ENCODE assay signal across 16 cellular contexts in genomic region chr6:8939615-8940014, GRCh38.
DNase-seq lines count a peak whose midpoint lies in the region; ATAC-seq and TF ChIP-seq lines count a peak whose summit lies in the region.
"Had no signal": no experiment of that assay in that cellular context is flagged by ENCODE, and none has a peak within 500 bp of the region (broad histone marks: within the 10 kb centered on the region; RNA-seq: fewer than 3 reads in every experiment).

No MANE protein-coding gene starts in this region.

- H3K27ac Mint-ChIP-seq in endodermal cell (no peak overlapping the region), WTC11 (no peak overlapping the region)
- H3K27ac Mint-ChIP-seq: activated CD4-positive, alpha-beta memory T cell treated with anti-CD3 and anti-CD28 coated beads, Interleukin-2, amount 10 ng/mL, durations not matched to agents 7 days and 5 days; activated naive CD4-positive, alpha-beta T cell treated with anti-CD3 and anti-CD28 coated beads for 36 hours had no signal

- H3K36me3 ChIP-seq in HEK293 (ENCODE audit: control insufficient read depth in 2 of 2, insufficient read depth in 1 of 2, low read length in 2 of 2) (no peaks in the 10 kb centered on the region), endodermal cell (ENCODE audit: control insufficient read depth, insufficient read depth, low read length) (no peaks in the 10 kb centered on the region)
- H3K36me3 ChIP-seq: colonic mucosa, thyroid gland had no signal

- no peaks in the 10 kb centered on the region for H3K36me3 Mint-ChIP-seq in endodermal cell (ENCODE audit: low read depth)
- H3K36me3 Mint-ChIP-seq in WTC11, result no peaks in the 10 kb centered on the region

- H3K27me3 ChIP-seq in endodermal cell (ENCODE audit: control insufficient read depth, insufficient read depth, low read length, poor library complexity, severe bottlenecking), result no peaks in the 10 kb centered on the region
- H3K27me3 ChIP-seq: colonic mucosa, thyroid gland had no signal

- no peaks in the 10 kb centered on the region for H3K27me3 Mint-ChIP-seq in endodermal cell (ENCODE audit: insufficient read depth)
- H3K27me3 Mint-ChIP-seq in WTC11 (ENCODE audit: low read depth), result no peaks in the 10 kb centered on the region
- H3K27me3 Mint-ChIP-seq: activated CD4-positive, alpha-beta memory T cell treated with anti-CD3 and anti-CD28 coated beads, Interleukin-2, amount 10 ng/mL, durations not matched to agents 7 days and 5 days had no signal

- POLR2A ChIA-PET in HEK293 (lab: Yijun Ruan, JAX) (interaction anchor here (0.7 kb wide), 1 partner anchor 70 kb away, joined by 3 read pairs; no protein-coding TSS in a partner anchor), WTC11 (lab: Charles Lee) (interaction anchor here (0.6 to 0.7 kb wide), 2 partner anchors 8 to 176 kb away, joined by 3 to 4 read pairs; no protein-coding TSS in a partner anchor)

- DNase-seq in COR-L47 (lab: John Stamatoyannopoulos, UW) (peak; percentile 53), NCI-H2196 treated with DMSO at 0.1 percent for 48 hours (lab: John Stamatoyannopoulos, UW; ENCODE audit: unreplicated experiment) (peak; percentile 95), endodermal cell (no peak), WTC11 (ENCODE audit: low spot score) (no peak)
- DNase-seq: activated CD4-positive, alpha-beta memory T cell treated with anti-CD3 and anti-CD28 coated beads, Interleukin-2, amount 10 ng/mL, durations not matched to agents 7 days and 5 days; activated naive CD4-positive, alpha-beta T cell treated with anti-CD3 and anti-CD28 coated beads for 36 hours; colonic mucosa; GF-D8; IMR-90; T-helper 1 cell; thyroid gland had no signal

- H3K9me3 Mint-ChIP-seq in endodermal cell, result peaks cover 2% of the 10 kb centered on the region
- peaks cover 3% of the 10 kb centered on the region for H3K9me3 Mint-ChIP-seq in WTC11
- H3K9me3 Mint-ChIP-seq: activated CD4-positive, alpha-beta memory T cell treated with anti-CD3 and anti-CD28 coated beads, Interleukin-2, amount 10 ng/mL, durations not matched to agents 7 days and 5 days; activated naive CD4-positive, alpha-beta T cell treated with anti-CD3 and anti-CD28 coated beads for 36 hours had no signal

- no peak for TF ChIP-seq CTCF in HEK293 (tag by site-specific recombination; IDR thresholded peaks at IDR 0.05)
- TF ChIP-seq CTCF in endodermal cell (conservative IDR thresholded peaks at IDR 0.05), result no peak
- TF ChIP-seq CTCF in WTC11 (IDR thresholded peaks at IDR 0.05), result no peak

- H3K27ac ChIP-seq in HEK293 (ENCODE audit: extremely low read depth, low read depth, low read length) (no peak overlapping the region), endodermal cell (ENCODE audit: low read depth, low read length) (no peak overlapping the region)
- H3K27ac ChIP-seq: colonic mucosa, thyroid gland had no signal

- 38 to 70% methylated on average over 1 to 4 of the region's 4 CpGs for WGBS in endodermal cell (ENCODE audit: insufficient coverage in 1 of 2, insufficient read length in 1 of 2), 2 experiments

- H3K4me1 Mint-ChIP-seq in endodermal cell, result peaks cover 28% of the 10 kb centered on the region
- H3K4me1 Mint-ChIP-seq in WTC11, result peaks cover 8% of the 10 kb centered on the region
- H3K4me1 Mint-ChIP-seq: activated CD4-positive, alpha-beta memory T cell treated with anti-CD3 and anti-CD28 coated beads, Interleukin-2, amount 10 ng/mL, durations not matched to agents 7 days and 5 days had no signal

- ATAC-seq in GM21526 (IDR thresholded peaks at IDR 0.05; ENCODE audit: low FRiP score, unreplicated experiment) (no peak), WTC11 (no peak), HG02623 (IDR thresholded peaks at IDR 0.05; ENCODE audit: unreplicated experiment) (no peak), HG03196 (IDR thresholded peaks at IDR 0.05; ENCODE audit: unreplicated experiment) (no peak)
- ATAC-seq: sciatic nerve had no signal

- H3K4me3 ChIP-seq in HEK293 (ENCODE audit: low read depth, low read length), result no peak overlapping the region
- peak overlapping the region; percentile 54 for H3K4me3 ChIP-seq in endodermal cell (ENCODE audit: low read length)
- H3K4me3 ChIP-seq: colonic mucosa, thyroid gland had no signal

- no peak overlapping the region for H3K9ac ChIP-seq in endodermal cell (ENCODE audit: extremely low read depth, low read length, poor library complexity, severe bottlenecking)

- CTCF ChIA-PET in HEK293 (lab: Yijun Ruan, JAX), result no interaction called here
- CTCF ChIA-PET in WTC11 (lab: Charles Lee), result no interaction called here

- H3K4me3 Mint-ChIP-seq in endodermal cell (no peak overlapping the region), WTC11 (no peak overlapping the region)
- H3K4me3 Mint-ChIP-seq: activated CD4-positive, alpha-beta memory T cell treated with anti-CD3 and anti-CD28 coated beads, Interleukin-2, amount 10 ng/mL, durations not matched to agents 7 days and 5 days; activated naive CD4-positive, alpha-beta T cell treated with anti-CD3 and anti-CD28 coated beads for 36 hours had no signal

- H3K9me3 ChIP-seq in HEK293 (ENCODE audit: control insufficient read depth, insufficient read depth, low read depth, low read length), result no peaks in the 10 kb centered on the region
- H3K9me3 ChIP-seq in endodermal cell (ENCODE audit: control insufficient read depth, low read length), result no peaks in the 10 kb centered on the region
- H3K9me3 ChIP-seq: colonic mucosa, thyroid gland had no signal

- peaks cover 25% of the 10 kb centered on the region for H3K4me1 ChIP-seq in HEK293 (ENCODE audit: control insufficient read depth, insufficient read depth, low read length)
- H3K4me1 ChIP-seq in endodermal cell (ENCODE audit: control insufficient read depth, insufficient read depth, low read length), result no peaks in the 10 kb centered on the region
- H3K4me1 ChIP-seq: colonic mucosa had no signal

TF ChIP-seq in HEK293, 187 proteins besides CTCF, POLR2A, EP300 and RAD21 (continues in another document):
- no peak for TF ChIP-seq EGR2 (tag by site-specific recombination; IDR thresholded peaks at IDR 0.05; ENCODE audit: low read depth)
- TF ChIP-seq ZNF202 (tag by site-specific recombination; IDR thresholded peaks at IDR 0.05; ENCODE audit: borderline replicate concordance), result no peak
- peak; percentile 77; the same call in 1 of the 2 replicates for TF ChIP-seq ZNF561 (tag by site-specific recombination; IDR thresholded peaks at IDR 0.05; ENCODE audit: borderline replicate concordance)
- no peak for TF ChIP-seq ZNF311 (tag by site-specific recombination; IDR thresholded peaks at IDR 0.05; ENCODE audit: borderline replicate concordance)
- peak; percentile 64 for TF ChIP-seq PATZ1 (tag by site-specific recombination; IDR thresholded peaks at IDR 0.05)
- no peak for TF ChIP-seq ZNF701 (tag by site-specific recombination; IDR thresholded peaks at IDR 0.05)

TF ChIP-seq in WTC11, 78 proteins besides CTCF, POLR2A, EP300 and RAD21:
- no peak for TF ChIP-seq AR (CRISPR knock-in tag; IDR thresholded peaks at IDR 0.05)
- no peak for TF ChIP-seq NR3C1 (CRISPR knock-in tag; conservative IDR thresholded peaks at IDR 0.05; ENCODE audit: low read depth)

Comparison
In these comparisons a context has a peak if more than half of its experiments do, and no peak if none do; other contexts are left out.
1. DNase-seq: peak in COR-L47 (single experiment) and NCI-H2196 treated with DMSO at 0.1 percent for 48 hours (single experiment); none in endodermal cell (single experiment) and WTC11 (single experiment).